ENCODE assay signal across 8 cellular contexts in the genomic region with DNA sequence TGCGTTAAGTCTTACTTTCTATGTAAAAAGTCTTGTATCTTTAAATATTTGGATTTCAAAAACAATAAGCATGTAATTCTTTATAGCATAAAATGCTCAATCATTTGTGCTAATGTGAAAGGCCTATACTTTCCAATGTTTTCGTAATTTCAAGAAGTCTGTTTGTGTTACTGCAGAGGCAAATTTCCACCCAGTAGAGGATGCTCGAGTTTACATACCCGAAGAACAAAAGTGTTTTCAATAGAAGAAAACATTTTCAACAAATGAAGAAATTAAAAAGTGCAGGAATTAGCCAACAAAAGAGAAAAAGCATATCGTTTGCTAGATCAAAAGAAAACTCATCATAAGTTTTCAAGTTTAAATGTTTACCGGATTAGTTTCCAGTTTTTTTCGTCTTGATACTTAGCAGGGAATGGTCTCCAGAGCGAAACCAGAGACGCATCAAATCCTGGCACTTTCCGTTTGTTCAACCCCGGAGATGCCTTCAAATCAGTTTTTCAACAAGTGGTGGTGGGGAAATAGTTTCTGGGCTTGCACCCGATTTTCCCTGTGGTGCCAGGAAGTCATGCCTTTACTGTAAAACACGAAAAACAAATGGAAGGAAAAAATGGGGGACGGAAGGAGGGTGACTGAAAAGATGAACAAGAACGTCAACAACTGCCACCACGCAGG. TPM values are rescaled to one million over a fixed set of nuclear protein-coding genes. Genes with fewer than 3 reads are reported as not detected.
DNase-seq lines count a peak whose midpoint lies in the region; ATAC-seq and TF ChIP-seq lines count a peak whose summit lies in the region.

No MANE protein-coding gene starts in this region.

- ATAC-seq in naive B cell (ENCODE audit: low read depth in 2 of 2) = no peak
- ATAC-seq in HG03196 (IDR thresholded peaks at IDR 0.05; ENCODE audit: unreplicated experiment) = no peak

- H3K36me3 Mint-ChIP-seq in naive B cell = peaks cover 10 to 11% of the 10 kb centered on the region in 2 donors

- no peaks in the 10 kb centered on the region for H3K9me3 ChIP-seq in NT2/D1 (ENCODE audit: insufficient read depth, low read length)

- H3K4me3 Mint-ChIP-seq in naive B cell = peak overlapping the region; percentile 86 to 100 (median 96)

- H3K36me3 ChIP-seq in NT2/D1 (ENCODE audit: insufficient read depth, insufficient read length, low read length) = peaks cover 36% of the 10 kb centered on the region

- peaks cover 25 to 49% (median 47%) of the 10 kb centered on the region in 3 donors for H3K4me1 Mint-ChIP-seq in naive B cell

- CTCF ChIA-PET in GM10248 (lab: Yijun Ruan, JAX) = interaction anchor here (0.9 to 1.0 kb wide), 3 partner anchors 11 to 56 kb away, joined by 3 to 7 read pairs (median 5); no protein-coding TSS in a partner anchor

- no peaks in the 10 kb centered on the region for H3K4me1 ChIP-seq in NT2/D1 (ENCODE audit: insufficient read depth, insufficient read length)

- peak overlapping the region; percentile 93 for H3K4me3 ChIP-seq in NT2/D1 (ENCODE audit: insufficient read length, low read depth)

- peak; percentile 10 for TF ChIP-seq CTCF in GM10248 (IDR thresholded peaks at IDR 0.05; ENCODE audit: control extremely low read depth, extremely low read depth, low read depth, missing control alignments)

- H3K9ac ChIP-seq in NT2/D1 (ENCODE audit: insufficient read length, low read depth) = peak overlapping the region; percentile 80

- H3K27me3 ChIP-seq in NT2/D1 (ENCODE audit: insufficient read depth, insufficient read length) = no peaks in the 10 kb centered on the region

- no peaks in the 10 kb centered on the region for H3K27me3 Mint-ChIP-seq in naive B cell

- DNase-seq in GM10248 (ENCODE audit: extremely low spot score) (no peak), NT2/D1 (ENCODE audit: low read depth, low spot score) (no peak), dermis blood vessel endothelial cell (peak; percentile 44), naive B cell (no peak), NOMO-1 treated with DMSO at 0.1 percent for 48 hours (lab: John Stamatoyannopoulos, UW; ENCODE audit: unreplicated experiment) (no peak), UCSD-AML1 (lab: John Stamatoyannopoulos, UW; ENCODE audit: unreplicated experiment) (no peak), COLO829 (ENCODE audit: low spot score) (no peak)

- H3K9me3 Mint-ChIP-seq in naive B cell = no peaks in the 10 kb centered on the region

- POLR2A ChIA-PET in GM10248 (lab: Yijun Ruan, JAX) = interaction anchor here (0.9 to 1.0 kb wide), 2 partner anchors 92 to 95 kb away, joined by 4 to 8 read pairs; a partner anchor contains a TSS

- peak overlapping the region; percentile 68 to 98 (median 92) for H3K27ac Mint-ChIP-seq in naive B cell

RNA-seq across cellular contexts. Expression of a gene that starts 1.0 kb away (rescaled TPM):
- total RNA-seq in dermis blood vessel endothelial cell = 74.4 and 83.5 TPM in 2 replicates
- polyA plus RNA-seq in naive B cell (ENCODE audit: low read depth in 6 of 6) = 100 to 1,000 TPM in 5 of 6 donors, 10 to 100 TPM in 1; 99.4 to 145 (median 132) TPM

RNA-seq across cellular contexts. Expression of a gene that starts 1.3 kb away (rescaled TPM):
- total RNA-seq in dermis blood vessel endothelial cell = 20.4 and 25.4 TPM in 2 replicates
- 10 to 100 TPM in 5 of 6 donors, 1 to 10 TPM in 1; 7.6 to 18.5 (median 15.8) TPM for polyA plus RNA-seq in naive B cell (ENCODE audit: low read depth in 6 of 6)
